In genomic region chr17:4947411-4948165, GRCh38 we compare ENCODE assay signal across 8 cellular contexts. TPM values are rescaled to one million over a fixed set of nuclear protein-coding genes. Genes with fewer than 3 reads are reported as not detected.
A peak's percentile ranks its signal among the peaks of the same experiment; 100 is the strongest.
DNase-seq lines count a peak whose midpoint lies in the region; ATAC-seq and TF ChIP-seq lines count a peak whose summit lies in the region.

No MANE protein-coding gene starts in this region.

- intact Hi-C loops in left colon (cut with DNase I, micrococcal nuclease) = no loop called here

- peaks cover 28% of the 10 kb centered on the region for H4K20me1 ChIP-seq in MM.1S (ENCODE audit: insufficient read depth, low read length)

- peak overlapping the region; percentile 100 for H3K27ac ChIP-seq in MM.1S (ENCODE audit: low read length)

- no peaks in the 10 kb centered on the region for H3K9me3 ChIP-seq in MM.1S (replicated peaks; ENCODE audit: insufficient read depth, low read length)

- peak overlapping the region; percentile 99 for H3K4me3 ChIP-seq in MM.1S (ENCODE audit: low read length)

- 0 out of 2 replicates have a peak overlapping the region, but pooled peaks have one; percentile 19 for H2AFZ ChIP-seq in MM.1S (ENCODE audit: low read length)

- H3F3A ChIP-seq in MM.1S (ENCODE audit: insufficient read depth, low read length) = peaks cover 71% of the 10 kb centered on the region

- DNase-seq in NCI-H146 (lab: John Stamatoyannopoulos, UW) (peak; percentile 50), NCI-H146 treated with DMSO at 0.1 percent for 48 hours (lab: John Stamatoyannopoulos, UW; ENCODE audit: unreplicated experiment) (no peak), MM.1S (peak; percentile 59), cerebellum (ENCODE audit: low spot score) (peak; percentile 60), left colon (peak; percentile 71 to 86), NCI-H524 treated with DMSO at 0.1 percent for 48 hours (lab: John Stamatoyannopoulos, UW) (no peak)
- DNase-seq in stimulated activated CD4-positive, alpha-beta T cell treated with anti-CD3 and anti-CD28 coated beads, Interleukin-4, amount 100 ng/mL, for 24 hours = peak; percentile 67

- no peaks in the 10 kb centered on the region for H3K27me3 ChIP-seq in MM.1S (replicated peaks; ENCODE audit: insufficient read depth, low read length)

- peak; percentile 11 to 18 for ATAC-seq in activated CD4-positive, CD25-positive, alpha-beta regulatory T cell treated with anti-CD3 and anti-CD28 coated beads, Interleukin-2, amount 50 U/mL, for 24 hours
- ATAC-seq in left colon = peak; percentile 53

- H3K4me2 ChIP-seq in MM.1S (ENCODE audit: low read depth, low read length) = peak overlapping the region; percentile 95

- H3K79me2 ChIP-seq in MM.1S (ENCODE audit: low read length) = peaks cover 63% of the 10 kb centered on the region

- H3K9me2 ChIP-seq in MM.1S (replicated peaks; ENCODE audit: insufficient read depth, low read length) = no peaks in the 10 kb centered on the region

- H3K4me1 ChIP-seq in MM.1S (ENCODE audit: low read length) = peaks cover 43% of the 10 kb centered on the region

- no peaks in the 10 kb centered on the region for H3K36me3 ChIP-seq in MM.1S (replicated peaks; ENCODE audit: insufficient read depth, low read length)

- TF ChIP-seq CTCF in MM.1S (IDR thresholded peaks at IDR 0.05; ENCODE audit: low read length) = no peak

- peak overlapping the region; percentile 99 for H3K9ac ChIP-seq in MM.1S (ENCODE audit: low read length)

RNA-seq across cellular contexts. Expression of gene PFN1, which starts 0.7 kb away (rescaled TPM):
- total RNA-seq in cerebellum = 70.8 TPM
- total RNA-seq in left colon = 100 to 1,000 TPM; 720 to 812 TPM

RNA-seq across cellular contexts. Expression of gene ENO3, which starts 3.3 kb away (rescaled TPM):
- total RNA-seq in cerebellum (3.3 TPM), left colon (1 to 10 TPM; 7.3 to 8.9 TPM)

RNA-seq across cellular contexts. Expression of gene RNF167, which starts 7.5 kb away (rescaled TPM):
- total RNA-seq in cerebellum (15.8 TPM), left colon (100 to 1,000 TPM in 1 of 2 donors, 10 to 100 TPM in 1; 96.5 to 105 TPM)

RNA-seq across cellular contexts. Expression of gene SLC25A11, which starts 7.7 kb away (rescaled TPM):
- 37.2 TPM for total RNA-seq in cerebellum
- total RNA-seq in left colon = 10 to 100 TPM; 77.5 to 90.0 TPM

RNA-seq across cellular contexts. Expression of gene GP1BA, which starts 15.5 kb away (rescaled TPM):
- total RNA-seq in cerebellum = not detected
- total RNA-seq in left colon = not detected

Comparison
In these comparisons a context has a peak if more than half of its experiments do, and no peak if none do; other contexts are left out.
1. DNase-seq: peak in NCI-H146 (single experiment), MM.1S (single experiment), cerebellum (single experiment), left colon (2 of 2) and stimulated activated CD4-positive, alpha-beta T cell treated with anti-CD3 and anti-CD28 coated beads, Interleukin-4, amount 100 ng/mL, for 24 hours (single experiment); none in NCI-H146 treated with DMSO at 0.1 percent for 48 hours (single experiment) and NCI-H524 treated with DMSO at 0.1 percent for 48 hours (single experiment).
2. RNA of gene PFN1, which starts 0.7 kb away (total RNA-seq): 720 to 812 TPM in left colon; 70.8 TPM in cerebellum (single experiment); every median in the first group is over 10 times any median in the second.